32 cellular contexts compared by ENCODE assay signal in the genomic region with DNA sequence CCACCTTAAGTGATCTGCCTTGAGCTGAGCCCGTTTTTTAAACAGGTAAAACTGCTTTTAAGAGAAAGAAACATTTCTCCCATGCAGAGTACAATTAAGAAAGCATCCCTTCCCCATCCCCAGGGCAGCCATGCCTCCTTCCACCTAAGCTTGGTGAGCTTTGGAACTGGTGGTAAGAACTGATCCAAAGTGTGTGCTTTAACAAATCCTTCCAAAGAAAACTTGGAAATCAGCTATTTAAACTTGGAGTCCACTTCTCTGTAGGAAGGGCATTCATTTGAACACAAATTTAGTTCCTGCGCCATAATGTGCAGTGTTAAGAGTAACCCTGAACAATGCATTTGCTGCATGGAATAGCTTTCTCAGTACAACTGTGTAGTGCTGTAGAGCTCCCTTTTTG.
"Had no signal": no experiment of that assay in that cellular context is flagged by ENCODE, and none has a peak within 500 bp of the region (broad histone marks: within the 10 kb centered on the region; RNA-seq: fewer than 3 reads in every experiment).

No MANE protein-coding gene starts in this region.

- H3K9me3 ChIP-seq: neutrophil, ovary, psoas muscle, spleen, suprapubic skin, testis, tibial artery, transverse colon, upper lobe of right lung, vagina had no signal

- H3K4me3 Mint-ChIP-seq: naive thymus-derived CD4-positive, alpha-beta T cell; natural killer cell; nephron; neural crest cell; stimulated activated memory B cell treated with anti-CD40 and anti-IgM and Interleukin-4, amounts not matched to agents 10 μg/mL and 1 μg/mL and 100 μg/mL, for 72 hours; stimulated activated naive CD8-positive, alpha-beta T cell treated with anti-CD3 and anti-CD28 coated beads, Interleukin-15, amount 100 ng/mL, for 72 hours; type B pancreatic cell had no signal

- H3K4me1 ChIP-seq: parathyroid adenoma, psoas muscle, suprapubic skin, testis, upper lobe of right lung had no signal

- DNase-seq: naive thymus-derived CD4-positive, alpha-beta T cell; natural killer cell; nucleus accumbens; ovary; psoas muscle; right cardiac atrium; spleen; stimulated activated CD4-positive, alpha-beta T cell treated with anti-CD3 and anti-CD28 coated beads, Interleukin-12 subunit alpha, Interleukin-12 subunit beta, amount 100 ng/mL, for 4 hours; stimulated activated CD4-positive, alpha-beta T cell treated with anti-CD3 and anti-CD28 coated beads, Interleukin-1b, Interleukin-23, amount 100 ng/mL, for 48 hours; stimulated activated CD4-positive, alpha-beta T cell treated with anti-CD3 and anti-CD28 coated beads, Interleukin-4, amount 100 ng/mL, for 1 hour; stimulated activated CD4-positive, alpha-beta T cell treated with anti-CD3 and anti-CD28 coated beads, Interleukin-4, amount 100 ng/mL, for 4 hours; stimulated activated CD8-positive, alpha-beta memory T cell treated with anti-CD3 and anti-CD28 coated beads, Interleukin-4, amount 100 ng/mL, for 48 hours; stimulated activated naive CD4-positive, alpha-beta T cell; stimulated activated naive CD8-positive, alpha-beta T cell treated with anti-CD3 and anti-CD28 coated beads, Interleukin-15, amount 100 ng/mL, for 72 hours; stimulated activated naive CD8-positive, alpha-beta T cell treated with anti-CD3 and anti-CD28 coated beads, Interleukin-15, Interleukin-2, amounts not matched to agents 100 U/mL and 50 U/mL, for 24 hours; substantia nigra; testis; tibial artery; transverse colon; upper lobe of right lung had no signal

- H3K9ac ChIP-seq: parathyroid adenoma had no signal

- H3K36me3 ChIP-seq: neutrophil, ovary, spleen, suprapubic skin, tibial artery, transverse colon, upper lobe of right lung, vagina had no signal

- H3K27ac ChIP-seq: neutrophil, ovary, parathyroid adenoma, psoas muscle, skin epidermis, spleen, suprapubic skin, testis, tibial artery, transverse colon, upper lobe of right lung, vagina had no signal

- H2AFZ ChIP-seq: parathyroid adenoma had no signal

- H3K27ac Mint-ChIP-seq: natural killer cell; nephron; progenitor cell of endocrine pancreas; stimulated activated memory B cell treated with anti-CD40 and anti-IgM and Interleukin-4, amounts not matched to agents 10 μg/mL and 1 μg/mL and 100 μg/mL, for 72 hours; type B pancreatic cell had no signal

- H3K27me3 ChIP-seq: neutrophil, ovary, spleen, suprapubic skin, testis, tibial artery, transverse colon, upper lobe of right lung, vagina had no signal

- H3K4me1 Mint-ChIP-seq: nephron, neural crest cell had no signal

- H3K36me3 Mint-ChIP-seq: natural killer cell; stimulated activated memory B cell treated with anti-CD40 and anti-IgM and Interleukin-4, amounts not matched to agents 10 μg/mL and 1 μg/mL and 100 μg/mL, for 72 hours; type B pancreatic cell had no signal

- H3K4me2 ChIP-seq: smooth muscle cell had no signal

- ATAC-seq: naive thymus-derived CD4-positive, alpha-beta T cell; natural killer cell; psoas muscle; right cardiac atrium; sciatic nerve; stimulated activated memory B cell treated with anti-CD40 and anti-IgM and Interleukin-4, amounts not matched to agents 10 μg/mL and 1 μg/mL and 100 μg/mL, for 72 hours; stimulated activated naive CD8-positive, alpha-beta T cell treated with anti-CD3 and anti-CD28 coated beads, Interleukin-15, amount 100 ng/mL, for 72 hours; stimulated activated naive CD8-positive, alpha-beta T cell treated with anti-CD3 and anti-CD28 coated beads, Interleukin-15, Interleukin-2, amounts not matched to agents 100 U/mL and 50 U/mL, for 24 hours; upper lobe of right lung had no signal

- H3K27me3 Mint-ChIP-seq: naive thymus-derived CD4-positive, alpha-beta T cell; progenitor cell of endocrine pancreas; stimulated activated memory B cell treated with anti-CD40 and anti-IgM and Interleukin-4, amounts not matched to agents 10 μg/mL and 1 μg/mL and 100 μg/mL, for 72 hours; stimulated activated naive CD8-positive, alpha-beta T cell treated with anti-CD3 and anti-CD28 coated beads, Interleukin-15, amount 100 ng/mL, for 72 hours; type B pancreatic cell had no signal

- H3K4me3 ChIP-seq: ovary, psoas muscle, skin epidermis, smooth muscle cell, spleen, suprapubic skin, testis, tibial artery, transverse colon, upper lobe of right lung, vagina had no signal

- H3K9me3 Mint-ChIP-seq: naive thymus-derived CD4-positive, alpha-beta T cell; natural killer cell; nephron; stimulated activated memory B cell treated with anti-CD40 and anti-IgM and Interleukin-4, amounts not matched to agents 10 μg/mL and 1 μg/mL and 100 μg/mL, for 72 hours; stimulated activated naive CD8-positive, alpha-beta T cell treated with anti-CD3 and anti-CD28 coated beads, Interleukin-15, amount 100 ng/mL, for 72 hours; type B pancreatic cell had no signal
